In the genomic region with DNA sequence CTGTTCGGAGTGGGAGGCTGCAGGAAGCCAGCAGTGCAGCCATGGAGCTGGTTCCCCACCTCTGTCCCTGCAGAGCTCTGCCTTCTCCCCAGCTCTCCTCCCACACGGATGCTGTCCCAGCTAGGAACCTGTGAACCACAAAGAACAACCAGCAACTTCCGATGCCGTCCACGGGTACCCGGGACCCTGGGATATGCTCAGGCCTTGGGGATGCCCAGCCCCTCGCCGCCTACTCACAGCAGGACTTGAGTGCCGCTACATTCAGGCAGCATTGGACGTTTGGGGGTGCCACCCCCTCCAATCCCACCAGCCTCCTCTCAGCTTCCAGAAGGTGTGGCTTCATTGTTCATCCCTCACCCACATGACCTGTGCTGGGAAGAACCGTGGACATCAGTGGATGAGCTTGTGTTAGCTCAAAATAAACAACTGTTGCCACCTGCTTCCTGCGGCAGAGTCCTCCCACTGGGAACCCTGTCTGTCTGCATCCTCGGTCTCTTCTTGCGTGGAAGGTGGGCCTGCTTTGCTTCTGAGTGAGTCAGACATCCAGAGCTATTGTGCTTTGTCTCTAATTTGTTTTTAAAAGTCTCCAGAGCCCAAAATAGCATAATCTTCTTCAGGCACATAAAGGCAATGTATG, we compare ENCODE assay signal across 25 cellular contexts. TPM values are rescaled to one million over a fixed set of nuclear protein-coding genes. Genes with fewer than 3 reads are reported as not detected.
"Had no signal": no experiment of that assay in that cellular context is flagged by ENCODE, and none has a peak within 500 bp of the region (broad histone marks: within the 10 kb centered on the region; RNA-seq: fewer than 3 reads in every experiment).

No MANE protein-coding gene starts in this region.

- H3K27ac ChIP-seq: coronary artery, esophagus squamous epithelium, left ventricle myocardium inferior, lower lobe of right lung, neutrophil, parathyroid adenoma, right lobe of liver, stomach, thyroid gland had no signal

- H3K4me3 ChIP-seq: coronary artery, esophagus squamous epithelium, left ventricle myocardium inferior, lower lobe of right lung, right lobe of liver, smooth muscle cell, stomach, thyroid gland had no signal

- H3K27me3 ChIP-seq: right lobe of liver, thyroid gland had no signal

- ATAC-seq: left colon; lower lobe of right lung; naive thymus-derived CD8-positive, alpha-beta T cell; right lobe of liver; stimulated activated effector memory CD8-positive, alpha-beta T cell treated with anti-CD3 and anti-CD28 coated beads, Interleukin-12 subunit alpha, Interleukin-12 subunit beta, amount 100 ng/mL, for 72 hours had no signal

- H3K4me1 ChIP-seq: esophagus squamous epithelium, left ventricle myocardium inferior, lower lobe of right lung, parathyroid adenoma, right lobe of liver, stomach, thyroid gland had no signal

- H3K36me3 ChIP-seq: esophagus squamous epithelium, left ventricle myocardium inferior, lower lobe of right lung, neutrophil, right lobe of liver, stomach, thyroid gland had no signal

- H3K9ac ChIP-seq: parathyroid adenoma had no signal

- DNase-seq: dermis blood vessel endothelial cell; effector memory CD4-positive, alpha-beta T cell; erythroblast; esophagus squamous epithelium; foreskin melanocyte; immature natural killer cell; kidney glomerular epithelial cell; left colon; left ventricle myocardium inferior; lower lobe of right lung; nephron progenitor cell; stimulated activated CD4-positive, alpha-beta T cell treated with anti-CD3 and anti-CD28 coated beads, Interleukin-2, amount 100 ng/mL, for 24 hours; stimulated activated CD4-positive, alpha-beta T cell treated with anti-CD3 and anti-CD28 coated beads, Interleukin-4, amount 100 ng/mL, for 24 hours; stimulated activated naive CD4-positive, alpha-beta T cell treated with Interleukin-2 at 50 U/mL for 16 hours; stomach; thyroid gland had no signal

- H3K4me2 ChIP-seq: smooth muscle cell had no signal

- H2AFZ ChIP-seq: parathyroid adenoma had no signal

- H3K9me3 ChIP-seq: esophagus squamous epithelium, left ventricle myocardium inferior, lower lobe of right lung, neutrophil, right lobe of liver, stomach, thyroid gland had no signal

- H3K79me2 ChIP-seq: parathyroid adenoma had no signal

RNA-seq across cellular contexts. Expression of gene AJAP1, which starts 20.1 kb away (rescaled TPM):
- total RNA-seq: endothelial cell of umbilical vein, myocyte had no signal
- polyA plus RNA-seq: endothelial cell of umbilical vein, immature natural killer cell had no signal
